Comparison of ENCODE assay signal across 8 cellular contexts in the genomic region with DNA sequence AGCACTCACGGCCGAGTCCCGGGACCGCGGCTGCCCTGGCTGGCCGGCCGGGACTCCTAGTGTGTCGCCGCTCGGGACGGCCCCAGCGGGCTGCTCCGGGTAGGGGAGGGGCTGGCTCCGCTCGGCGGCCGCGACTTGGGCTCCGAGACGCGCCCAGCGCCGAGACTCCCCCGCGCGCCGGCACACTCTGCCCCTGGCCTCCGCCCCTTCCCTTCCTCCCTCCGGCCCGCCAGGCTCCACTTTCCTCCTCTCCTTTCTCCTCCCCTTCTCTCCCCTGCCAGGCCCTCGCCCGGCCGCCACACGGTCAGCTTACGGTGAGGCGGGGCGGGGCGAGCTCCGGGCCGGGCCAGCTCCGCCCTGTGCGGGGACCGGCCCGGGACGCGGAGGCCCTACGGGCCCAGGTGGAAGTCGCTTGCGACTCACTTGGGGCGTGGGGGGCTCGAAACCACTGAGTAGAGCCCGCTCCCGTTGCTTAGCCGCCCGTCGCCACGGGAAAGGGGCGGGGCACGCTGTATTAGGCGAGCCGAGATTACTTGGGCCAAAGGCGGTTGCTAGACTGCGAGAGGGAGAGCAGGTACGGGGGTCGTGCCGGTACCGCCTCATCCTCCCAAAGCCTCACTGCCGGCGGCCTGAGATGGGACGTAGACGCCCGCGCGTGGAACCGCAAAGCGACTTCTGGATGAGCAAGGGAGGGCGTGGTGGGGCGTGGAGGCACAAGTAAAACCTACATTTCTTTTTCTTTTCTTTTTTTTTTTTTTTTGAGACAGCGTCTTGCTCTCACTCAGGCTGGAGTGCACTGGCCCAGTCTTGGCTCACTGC. TPM values are rescaled to one million over a fixed set of nuclear protein-coding genes. Genes with fewer than 3 reads are reported as not detected.
DNase-seq lines count a peak whose midpoint lies in the region; ATAC-seq and TF ChIP-seq lines count a peak whose summit lies in the region.

A gene with protein sequence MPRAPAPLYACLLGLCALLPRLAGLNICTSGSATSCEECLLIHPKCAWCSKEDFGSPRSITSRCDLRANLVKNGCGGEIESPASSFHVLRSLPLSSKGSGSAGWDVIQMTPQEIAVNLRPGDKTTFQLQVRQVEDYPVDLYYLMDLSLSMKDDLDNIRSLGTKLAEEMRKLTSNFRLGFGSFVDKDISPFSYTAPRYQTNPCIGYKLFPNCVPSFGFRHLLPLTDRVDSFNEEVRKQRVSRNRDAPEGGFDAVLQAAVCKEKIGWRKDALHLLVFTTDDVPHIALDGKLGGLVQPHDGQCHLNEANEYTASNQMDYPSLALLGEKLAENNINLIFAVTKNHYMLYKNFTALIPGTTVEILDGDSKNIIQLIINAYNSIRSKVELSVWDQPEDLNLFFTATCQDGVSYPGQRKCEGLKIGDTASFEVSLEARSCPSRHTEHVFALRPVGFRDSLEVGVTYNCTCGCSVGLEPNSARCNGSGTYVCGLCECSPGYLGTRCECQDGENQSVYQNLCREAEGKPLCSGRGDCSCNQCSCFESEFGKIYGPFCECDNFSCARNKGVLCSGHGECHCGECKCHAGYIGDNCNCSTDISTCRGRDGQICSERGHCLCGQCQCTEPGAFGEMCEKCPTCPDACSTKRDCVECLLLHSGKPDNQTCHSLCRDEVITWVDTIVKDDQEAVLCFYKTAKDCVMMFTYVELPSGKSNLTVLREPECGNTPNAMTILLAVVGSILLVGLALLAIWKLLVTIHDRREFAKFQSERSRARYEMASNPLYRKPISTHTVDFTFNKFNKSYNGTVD (minus strand): TSS at position 189 of the 819 bp plus-strand sequence. CDS start 365 bp downstream, outside the sequence.

- H3K27me3 Mint-ChIP-seq in activated T-helper 17 cell treated with anti-CD3 and anti-CD28 coated beads, Interleukin-2, amount 50 U/mL, for 72 hours = peaks cover 47% of the 10 kb centered on the region
- H3K27me3 Mint-ChIP-seq in naive B cell = peaks cover 52 to 75% (median 65%) of the 10 kb centered on the region in 3 donors

- H3K27me3 ChIP-seq in thyroid gland = no peaks in the 10 kb centered on the region

- H3K36me3 ChIP-seq in thyroid gland = no peaks in the 10 kb centered on the region

- DNase-seq in NCI-H2081 (lab: John Stamatoyannopoulos, UW) (peak; percentile 35 to 38), NCI-H2081 treated with DMSO at 0.1 percent for 48 hours (lab: John Stamatoyannopoulos, UW) (no peak), NCI-H2227 (lab: John Stamatoyannopoulos, UW; ENCODE audit: unreplicated experiment) (peak; percentile 51), fibroblast of the aortic adventitia (ENCODE audit: low read depth) (peak; percentile 67), naive B cell (no peak), thyroid gland (peak; percentile 88 to 89)

- TF ChIP-seq POLR2A in thyroid gland (IDR thresholded peaks at IDR 0.05) = peak in 1 of 2 donors; percentile 84

- TF ChIP-seq CTCF in fibroblast of the aortic adventitia (IDR thresholded peaks at IDR 0.05; ENCODE audit: insufficient read depth, low read length) = no peak
- peak in 1 of 6 experiments; percentile 10 for TF ChIP-seq CTCF in thyroid gland (IDR thresholded peaks at IDR 0.05)

- intact Hi-C loops in thyroid gland (cut with DNase I) = no loop called here

- ATAC-seq in HG02571 (IDR thresholded peaks at IDR 0.05; ENCODE audit: unreplicated experiment) (peak; percentile 50), naive B cell (ENCODE audit: low read depth in 2 of 2) (peak; percentile 59 to 65)
- peak; percentile 75 for ATAC-seq in activated T-helper 17 cell treated with anti-CD3 and anti-CD28 coated beads, Interleukin-2, amount 50 U/mL, for 72 hours (replicated peaks)

- peak within 1 kb of the TSS; percentile 59 for H3K4me3 Mint-ChIP-seq in activated T-helper 17 cell treated with anti-CD3 and anti-CD28 coated beads, Interleukin-2, amount 50 U/mL, for 72 hours
- peak within 1 kb of the TSS; percentile 71 to 88 (median 74) for H3K4me3 Mint-ChIP-seq in naive B cell

- WGBS in thyroid gland, 2 donors = 6 to 9% methylated on average over 20 to 40 of the region's 79 CpGs

- H3K36me3 Mint-ChIP-seq in activated T-helper 17 cell treated with anti-CD3 and anti-CD28 coated beads, Interleukin-2, amount 50 U/mL, for 72 hours (ENCODE audit: low read depth) = no peaks in the 10 kb centered on the region
- H3K36me3 Mint-ChIP-seq in naive B cell = no peaks in the 10 kb centered on the region

- no peaks in the 10 kb centered on the region for H3K4me1 Mint-ChIP-seq in activated T-helper 17 cell treated with anti-CD3 and anti-CD28 coated beads, Interleukin-2, amount 50 U/mL, for 72 hours
- peaks cover 0 to 6% (median 4%) of the 10 kb centered on the region in 3 donors for H3K4me1 Mint-ChIP-seq in naive B cell

- no peaks in the 10 kb centered on the region for H3K9me3 Mint-ChIP-seq in activated T-helper 17 cell treated with anti-CD3 and anti-CD28 coated beads, Interleukin-2, amount 50 U/mL, for 72 hours
- H3K9me3 Mint-ChIP-seq in naive B cell = no peaks in the 10 kb centered on the region

- H3K27ac Mint-ChIP-seq in activated T-helper 17 cell treated with anti-CD3 and anti-CD28 coated beads, Interleukin-2, amount 50 U/mL, for 72 hours = no peak within 1 kb of the TSS
- no peak within 1 kb of the TSS for H3K27ac Mint-ChIP-seq in naive B cell

- peak within 1 kb of the TSS; percentile 77 for H3K4me3 ChIP-seq in fibroblast of the aortic adventitia (ENCODE audit: low read depth, low read length)
- H3K4me3 ChIP-seq in thyroid gland (replicated peaks in 1 of 3) = peak within 1 kb of the TSS; percentile 41 to 79 (median 66)

- no peaks in the 10 kb centered on the region for H3K9me3 ChIP-seq in thyroid gland

- peaks cover 10 to 31% of the 10 kb centered on the region in 2 donors for H3K4me1 ChIP-seq in thyroid gland

- H3K27ac ChIP-seq in thyroid gland = peak within 1 kb of the TSS; percentile 89 to 91 (median 89)

RNA-seq across cellular contexts. Expression of the gene that starts here (rescaled TPM):
- 1 to 10 TPM in 1 of 2 donors, under 1 TPM in 1; 0.61 to 1.1 TPM for total RNA-seq in activated T-helper 17 cell treated with anti-CD3 and anti-CD28 coated beads, Interleukin-2, amount 50 U/mL, for 72 hours
- total RNA-seq in fibroblast of the aortic adventitia (ENCODE audit: low replicate concordance) = 308 and 429 TPM in 2 replicates
- polyA plus RNA-seq in naive B cell (ENCODE audit: low read depth in 6 of 6) = 1 to 10 TPM in 2 of 6 donors, under 1 TPM in 2, not detected in 2; 0.22 to 2.0 (median 1.1) TPM
- total RNA-seq in thyroid gland = 100 to 1,000 TPM in 3 of 4 donors, 10 to 100 TPM in 1; 79.2 to 122 (median 110) TPM

Comparison
In these comparisons a context has a peak if more than half of its experiments do, and no peak if none do; other contexts are left out.
1. RNA of the gene that starts here (total RNA-seq): 308 to 429 TPM in fibroblast of the aortic adventitia and 79.2 to 122 TPM in thyroid gland; 0.61 to 1.1 TPM in activated T-helper 17 cell treated with anti-CD3 and anti-CD28 coated beads, Interleukin-2, amount 50 U/mL, for 72 hours; every median in the first group is over 10 times any median in the second.
2. DNase-seq: peak in NCI-H2081 (2 of 2), NCI-H2227 (single experiment), fibroblast of the aortic adventitia (single experiment) and thyroid gland (2 of 2); none in NCI-H2081 treated with DMSO at 0.1 percent for 48 hours (single experiment) and naive B cell (single experiment).
3. Peak in every context shown above with its lines, with median percentiles within 50 percentile points of each other: ATAC-seq.